21 cellular contexts compared by ENCODE assay signal in the genomic region with DNA sequence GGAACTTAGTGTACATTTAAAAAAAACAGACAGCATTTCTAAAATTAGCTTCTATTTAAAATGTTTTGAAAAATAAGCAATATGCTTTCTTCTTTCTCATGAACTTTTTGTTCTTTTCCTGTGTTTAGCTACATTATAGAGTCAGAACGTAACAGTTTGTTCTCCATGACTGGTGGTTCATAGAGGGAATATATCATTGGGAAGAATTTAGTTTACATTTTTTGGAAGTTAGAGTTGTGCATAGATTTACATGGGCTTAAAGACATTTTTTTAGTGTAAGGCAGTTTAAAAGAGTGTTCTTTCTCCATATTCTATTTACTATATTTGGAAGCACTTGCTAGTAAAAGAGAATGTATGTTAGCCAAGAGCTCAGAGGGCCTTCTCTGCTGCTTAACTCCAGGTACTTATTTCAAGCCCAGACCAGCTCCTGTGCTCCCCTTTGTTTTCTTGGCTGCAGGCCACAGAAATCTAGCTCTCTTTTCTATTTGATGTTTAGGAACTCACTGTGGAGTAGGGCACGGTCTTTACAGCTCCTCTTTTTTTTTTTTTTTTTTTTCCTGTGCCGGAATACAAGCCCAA. TPM values are rescaled to one million over a fixed set of nuclear protein-coding genes. Genes with fewer than 3 reads are reported as not detected.
"Had no signal": no experiment of that assay in that cellular context is flagged by ENCODE, and none has a peak within 500 bp of the region (broad histone marks: within the 10 kb centered on the region; RNA-seq: fewer than 3 reads in every experiment).

No MANE protein-coding gene starts in this region.

- H3K4me3 Mint-ChIP-seq: activated T-helper 17 cell treated with anti-CD3 and anti-CD28 coated beads, Interleukin-2, amount 50 U/mL, for 72 hours; nephron progenitor cell; stimulated activated naive CD8-positive, alpha-beta T cell treated with anti-CD3 and anti-CD28 coated beads, Interleukin-15, Interleukin-2, amounts not matched to agents 100 ng/mL and 50 ng/mL, for 24 hours had no signal

- H3K27ac ChIP-seq: body of pancreas, coronary artery, heart left ventricle, lower lobe of right lung, psoas muscle, spleen, testis, upper lobe of right lung had no signal

- H3K4me1 Mint-ChIP-seq: activated T-helper 17 cell treated with anti-CD3 and anti-CD28 coated beads, Interleukin-2, amount 50 U/mL, for 72 hours; nephron progenitor cell had no signal

- ATAC-seq: activated T-helper 17 cell treated with anti-CD3 and anti-CD28 coated beads, Interleukin-2, amount 50 U/mL, for 72 hours; body of pancreas; heart left ventricle; left cardiac atrium; lower lobe of right lung; psoas muscle; sciatic nerve; upper lobe of right lung had no signal

- H3K27me3 ChIP-seq: body of pancreas, heart left ventricle, spleen, testis, upper lobe of right lung had no signal

- H3K4me1 ChIP-seq: body of pancreas, lower lobe of right lung, psoas muscle, spleen, testis, upper lobe of right lung had no signal

- H3K4me3 ChIP-seq: body of pancreas, coronary artery, heart left ventricle, lower lobe of right lung, psoas muscle, spleen, testis, upper lobe of right lung had no signal

- FAIRE-seq: frontal cortex had no signal

- H3K9me3 Mint-ChIP-seq: activated T-helper 17 cell treated with anti-CD3 and anti-CD28 coated beads, Interleukin-2, amount 50 U/mL, for 72 hours; nephron progenitor cell; stimulated activated naive CD8-positive, alpha-beta T cell treated with anti-CD3 and anti-CD28 coated beads, Interleukin-15, Interleukin-2, amounts not matched to agents 100 ng/mL and 50 ng/mL, for 24 hours had no signal

- DNase-seq: activated CD4-positive, alpha-beta T cell treated with anti-CD3 and anti-CD28 coated beads, Interleukin-2, amount 50 U/mL, for 4 hours; activated CD4-positive, CD25-positive, alpha-beta regulatory T cell treated with anti-CD3 and anti-CD28 coated beads, Interleukin-2, amount 50 U/mL, for 72 hours; activated naive CD4-positive, alpha-beta T cell treated with Interleukin-2 at 50 U/mL for 16 hours; body of pancreas; central memory CD4-positive, alpha-beta T cell; effector CD8-positive, alpha-beta T cell; heart left ventricle; left cardiac atrium; lower lobe of right lung; nephron progenitor cell; psoas muscle; spleen; testis; upper lobe of right lung had no signal

- H3K27ac Mint-ChIP-seq: activated T-helper 17 cell treated with anti-CD3 and anti-CD28 coated beads, Interleukin-2, amount 50 U/mL, for 72 hours; nephron progenitor cell; stimulated activated naive CD8-positive, alpha-beta T cell treated with anti-CD3 and anti-CD28 coated beads, Interleukin-15, Interleukin-2, amounts not matched to agents 100 ng/mL and 50 ng/mL, for 24 hours had no signal

- H3K9me3 ChIP-seq: body of pancreas, heart left ventricle, lower lobe of right lung, psoas muscle, spleen, testis, upper lobe of right lung had no signal

- H3K27me3 Mint-ChIP-seq: activated T-helper 17 cell treated with anti-CD3 and anti-CD28 coated beads, Interleukin-2, amount 50 U/mL, for 72 hours; stimulated activated naive CD8-positive, alpha-beta T cell treated with anti-CD3 and anti-CD28 coated beads, Interleukin-15, Interleukin-2, amounts not matched to agents 100 ng/mL and 50 ng/mL, for 24 hours had no signal

RNA-seq across cellular contexts. Expression of a gene that starts 46.7 kb away (rescaled TPM):
- total RNA-seq: body of pancreas, fibroblast of lung, left cardiac atrium, omental fat pad, upper lobe of right lung had no signal
- polyA plus RNA-seq: fibroblast of lung, heart left ventricle had no signal
